In genomic region chr2:67559156-67559555, GRCh38 we compare ENCODE assay signal across 26 cellular contexts.
DNase-seq lines count a peak whose midpoint lies in the region; ATAC-seq, FAIRE-seq and TF ChIP-seq lines count a peak whose summit lies in the region.
"Had no signal": no experiment of that assay in that cellular context is flagged by ENCODE, and none has a peak within 500 bp of the region (broad histone marks: within the 10 kb centered on the region; RNA-seq: fewer than 3 reads in every experiment).

No MANE protein-coding gene starts in this region.

- H4K20me1 ChIP-seq in mammary epithelial cell (ENCODE audit: insufficient read depth, low read length) (no peaks in the 10 kb centered on the region), astrocyte (ENCODE audit: insufficient read depth, low read length) (no peaks in the 10 kb centered on the region)
- H4K20me1 ChIP-seq: BLaER1 had no signal

- no peak for FAIRE-seq in astrocyte (lab: Jason Lieb, UNC)
- FAIRE-seq: GM12878, GM12892, GM18507 had no signal

- no peak overlapping the region for H3K4me2 ChIP-seq in mammary epithelial cell (ENCODE audit: insufficient read depth, low read depth, low read length)
- no peak overlapping the region for H3K4me2 ChIP-seq in astrocyte (ENCODE audit: low read length)
- H3K4me2 ChIP-seq: BLaER1 had no signal

- no TSS peak for BruUV-seq in MCF 10A (replicated peaks; lab: Mats Ljungman, UMichigan)
- BruUV-seq in mammary epithelial cell (replicated peaks; lab: Mats Ljungman, UMichigan), result no TSS peak

- in situ Hi-C loops in mammary epithelial cell (cut with MboI; ENCODE audit: low sequenced_read_pairs in 2 of 2), result no loop called here

- no peaks in the 10 kb centered on the region for H3K27me3 Mint-ChIP-seq in MCF 10A (ENCODE audit: insufficient read depth, unreplicated experiment)
- H3K27me3 Mint-ChIP-seq in astrocyte (ENCODE audit: low read depth, unreplicated experiment), result no peaks in the 10 kb centered on the region
- H3K27me3 Mint-ChIP-seq: CD8-positive, alpha-beta memory T cell had no signal

- DNase-seq in MCF 10A (ENCODE audit: unreplicated experiment) (no peak), mammary epithelial cell (no peak), astrocyte (ENCODE audit: low read depth) (peak; percentile 81), skeletal muscle cell (ENCODE audit: low read depth) (peak; percentile 44), anterior cingulate cortex (lab: John Stamatoyannopoulos, UW) (no peak)
- DNase-seq: ACHN; BE2C; C1 segment of cervical spinal cord; CD4-positive, alpha-beta memory T cell; CD4-positive, CD25-positive, alpha-beta regulatory T cell; CD8-positive, alpha-beta memory T cell; COR-L47; DMS 273 treated with DMSO at 0.1 percent for 48 hours; DMS153; DMS53; DMS79; DND-41; EL; GDM1 had no signal

- no peaks in the 10 kb centered on the region for H3K36me3 ChIP-seq in mammary epithelial cell (ENCODE audit: insufficient read depth, low read length)
- no peaks in the 10 kb centered on the region for H3K36me3 ChIP-seq in astrocyte (ENCODE audit: insufficient read depth, low read length)
- H3K36me3 ChIP-seq: BE2C, BLaER1 had no signal

- H3K79me2 ChIP-seq in mammary epithelial cell (ENCODE audit: insufficient read depth, low read length) (no peaks in the 10 kb centered on the region), astrocyte (ENCODE audit: insufficient read depth, low read length) (no peaks in the 10 kb centered on the region)

- no peak overlapping the region for H3K27ac ChIP-seq in mammary epithelial cell (ENCODE audit: insufficient read depth, low read depth, low read length)
- H3K27ac ChIP-seq in astrocyte (ENCODE audit: low read depth, low read length), result no peak overlapping the region
- H3K27ac ChIP-seq: 22Rv1, BLaER1 had no signal

- no peak overlapping the region for H3K4me3 Mint-ChIP-seq in MCF 10A (ENCODE audit: unreplicated experiment)
- H3K4me3 Mint-ChIP-seq in astrocyte (ENCODE audit: unreplicated experiment), result no peak overlapping the region
- H3K4me3 Mint-ChIP-seq: CD14-positive monocyte; CD4-positive, alpha-beta memory T cell; CD4-positive, CD25-positive, alpha-beta regulatory T cell; CD8-positive, alpha-beta memory T cell had no signal

- H3K9me3 ChIP-seq in mammary epithelial cell (replicated peaks; ENCODE audit: insufficient read depth, low read length) (no peaks in the 10 kb centered on the region), astrocyte (ENCODE audit: insufficient read depth, low read depth, low read length) (no peaks in the 10 kb centered on the region)
- H3K9me3 ChIP-seq: BE2C, BLaER1 had no signal

- H3K9me3 Mint-ChIP-seq in MCF 10A (ENCODE audit: unreplicated experiment), result no peaks in the 10 kb centered on the region
- H3K9me3 Mint-ChIP-seq in astrocyte (ENCODE audit: unreplicated experiment), result peaks cover 4% of the 10 kb centered on the region
- H3K9me3 Mint-ChIP-seq: CD4-positive, alpha-beta memory T cell had no signal

- H3K4me3 ChIP-seq in mammary epithelial cell (replicated peaks in 1 of 3; ENCODE audit: insufficient read depth in 1 of 3, low read depth in 2 of 3, low read length in 3 of 3) (no peak overlapping the region), astrocyte (ENCODE audit: insufficient read depth, low read depth, low read length) (no peak overlapping the region), skeletal muscle cell (ENCODE audit: low read depth, low read length) (no peak overlapping the region)
- H3K4me3 ChIP-seq: BLaER1, GM12878 had no signal

- H2AFZ ChIP-seq in mammary epithelial cell (ENCODE audit: low read depth, low read length) (no peak overlapping the region), astrocyte (ENCODE audit: low read depth, low read length) (no peak overlapping the region)

- H3K4me1 ChIP-seq in mammary epithelial cell (ENCODE audit: insufficient read depth, low read length) (no peaks in the 10 kb centered on the region), astrocyte (ENCODE audit: insufficient read depth, low read length) (peaks cover 8% of the 10 kb centered on the region)
- H3K4me1 ChIP-seq: BLaER1 had no signal

- TF ChIP-seq CTCF in MCF 10A (IDR thresholded peaks at IDR 0.05; ENCODE audit: unreplicated experiment), result no peak
- no peak for TF ChIP-seq CTCF in mammary epithelial cell (conservative IDR thresholded peaks at IDR 0.05 in 1 of 2, IDR thresholded peaks at IDR 0.05 in 1 of 2; ENCODE audit: extremely low read depth in 1 of 2, insufficient read depth in 1 of 2, low read depth in 1 of 2, low read length in 2 of 2)
- TF ChIP-seq CTCF in astrocyte (IDR thresholded peaks at IDR 0.05; ENCODE audit: insufficient read depth, low read depth, low read length), result no peak

- intact Hi-C loops in MCF 10A (cut with micrococcal nuclease) (no loop called here), mammary epithelial cell (cut with micrococcal nuclease) (no loop called here)

- no peaks in the 10 kb centered on the region for H3K36me3 Mint-ChIP-seq in MCF 10A (ENCODE audit: insufficient read depth, unreplicated experiment)
- no peaks in the 10 kb centered on the region for H3K36me3 Mint-ChIP-seq in astrocyte (ENCODE audit: low read depth, unreplicated experiment)
- H3K36me3 Mint-ChIP-seq: CD14-positive monocyte; CD4-positive, alpha-beta memory T cell; CD4-positive, CD25-positive, alpha-beta regulatory T cell; CD8-positive, alpha-beta memory T cell had no signal

- WGBS in mammary epithelial cell (ENCODE audit: low coverage, missing lambda C conversion rate), result 77% methylated on average over 3 of the region's 3 CpGs

- no peak for ATAC-seq in HG02610 (IDR thresholded peaks at IDR 0.05; ENCODE audit: unreplicated experiment)
- ATAC-seq: GM12878 had no signal

- H3K27ac Mint-ChIP-seq in MCF 10A (ENCODE audit: low read depth, unreplicated experiment) (peak overlapping the region; percentile 97), astrocyte (ENCODE audit: unreplicated experiment) (peak overlapping the region; percentile 58)
- H3K27ac Mint-ChIP-seq: CD14-positive monocyte; CD4-positive, alpha-beta memory T cell; CD4-positive, CD25-positive, alpha-beta regulatory T cell; CD8-positive, alpha-beta memory T cell had no signal

- POLR2A ChIA-PET in MCF 10A (lab: Yijun Ruan, JAX), result no interaction called here

- H3K27me3 ChIP-seq in mammary epithelial cell (ENCODE audit: insufficient read depth, low read length) (no peaks in the 10 kb centered on the region), astrocyte (ENCODE audit: insufficient read depth, low read length) (no peaks in the 10 kb centered on the region)
- H3K27me3 ChIP-seq: BE2C, BLaER1 had no signal

- H3K9ac ChIP-seq in mammary epithelial cell (ENCODE audit: insufficient read depth, low read length), result no peak overlapping the region
- no peak overlapping the region for H3K9ac ChIP-seq in astrocyte (ENCODE audit: low read length)
- H3K9ac ChIP-seq: BLaER1 had no signal

- H3K4me1 Mint-ChIP-seq in MCF 10A (ENCODE audit: insufficient read depth, unreplicated experiment) (peaks cover 26% of the 10 kb centered on the region), astrocyte (ENCODE audit: low read depth, unreplicated experiment) (peaks cover 7% of the 10 kb centered on the region)
- H3K4me1 Mint-ChIP-seq: CD14-positive monocyte; CD4-positive, alpha-beta memory T cell; CD8-positive, alpha-beta memory T cell had no signal

- dilution Hi-C loops in mammary epithelial cell (cut with HindIII; ENCODE audit: low sequenced_read_pairs), result no loop called here

- CTCF ChIA-PET in MCF 10A (lab: Yijun Ruan, JAX) (no interaction called here), mammary epithelial cell (lab: Charles Lee; ENCODE audit: low non-redundant PET) (no interaction called here)

Comparison
In these comparisons a context has a peak if more than half of its experiments do, and no peak if none do; other contexts are left out.
1. DNase-seq: peak in astrocyte (single experiment) and skeletal muscle cell (single experiment); none in MCF 10A (single experiment), mammary epithelial cell (single experiment) and anterior cingulate cortex (0 of 58).